In genomic region chr14:28895389-28895788, GRCh38 we compare ENCODE assay signal across 7 cellular contexts.
"Had no signal": no experiment of that assay in that cellular context is flagged by ENCODE, and none has a peak within 500 bp of the region (broad histone marks: within the 10 kb centered on the region; RNA-seq: fewer than 3 reads in every experiment).

No MANE protein-coding gene starts in this region.

- H3K36me3 Mint-ChIP-seq: IgD-negative memory B cell had no signal

- H3K27ac Mint-ChIP-seq: IgD-negative memory B cell had no signal

- H3K4me1 Mint-ChIP-seq: IgD-negative memory B cell had no signal

- H3K27me3 Mint-ChIP-seq: IgD-negative memory B cell had no signal

- ATAC-seq: K562 had no signal

- H3K27ac ChIP-seq: HL-60 had no signal

- FAIRE-seq: HTR-8/SVneo, K562 had no signal

- DNase-seq: IMR-90, KBM-7, KG1 had no signal

- H3K4me3 Mint-ChIP-seq: IgD-negative memory B cell had no signal

- H3K4me3 ChIP-seq: K562 had no signal
